Comparison of ENCODE assay signal across 22 cellular contexts in genomic region chr5:178341091-178341960, GRCh38.
"Had no signal": no experiment of that assay in that cellular context is flagged by ENCODE, and none has a peak within 500 bp of the region (broad histone marks: within the 10 kb centered on the region; RNA-seq: fewer than 3 reads in every experiment).

No MANE protein-coding gene starts in this region.

- H3K9me3 ChIP-seq: colonic mucosa, gastrocnemius medialis, left lung, mucosa of descending colon, thoracic aorta had no signal

- H3K4me1 ChIP-seq: colonic mucosa, gastrocnemius medialis, left lung had no signal

- H3K27me3 ChIP-seq: colonic mucosa, gastrocnemius medialis, left lung had no signal

- DNase-seq: activated CD4-positive, CD25-positive, alpha-beta regulatory T cell treated with anti-CD3 and anti-CD28 coated beads, Interleukin-2, amount 50 U/mL, for 72 hours; activated CD8-positive, alpha-beta memory T cell treated with anti-CD3 and anti-CD28 coated beads for 24 hours; activated gamma-delta T cell treated with Interleukin-2 at 50 U/mL for 16 hours; activated naive CD8-positive, alpha-beta T cell treated with anti-CD3 and anti-CD28 coated beads, Interleukin-2, amount 10 ng/mL, durations not matched to agents 7 days and 5 days; activated T-cell treated with anti-CD3 and anti-CD28 coated beads for 4 hours; central memory CD4-positive, alpha-beta T cell; colonic mucosa; erythroblast; gastrocnemius medialis; head of caudate nucleus; kidney; left lung; mesenchymal stem cell; mucosa of descending colon; naive B cell; nucleus accumbens; stimulated activated CD4-positive, alpha-beta T cell treated with anti-CD3 and anti-CD28 coated beads, Interleukin-4, amount 100 ng/mL, for 24 hours; T-helper 17 cell had no signal

- ATAC-seq: gastrocnemius medialis; left lung; mucosa of descending colon; stimulated activated effector memory CD8-positive, alpha-beta T cell treated with anti-CD3 and anti-CD28 coated beads, Interleukin-12 subunit alpha, Interleukin-12 subunit beta, amount 100 ng/mL, for 72 hours; T-helper 17 cell had no signal

- H3K27ac ChIP-seq: colonic mucosa, gastrocnemius medialis, left lung, thoracic aorta, VCaP had no signal

- H3K36me3 ChIP-seq: colonic mucosa, gastrocnemius medialis, left lung, thoracic aorta had no signal

- FAIRE-seq: kidney, small intestine had no signal

- H3K4me3 ChIP-seq: colonic mucosa, gastrocnemius medialis, left lung, mucosa of descending colon, thoracic aorta had no signal
